ENCODE assay signal across 8 cellular contexts in genomic region chr9:136950656-136951030, GRCh38. TPM values are rescaled to one million over a fixed set of nuclear protein-coding genes. Genes with fewer than 3 reads are reported as not detected.
A peak's percentile ranks its signal among the peaks of the same experiment; 100 is the strongest.
DNase-seq lines count a peak whose midpoint lies in the region; ATAC-seq and TF ChIP-seq lines count a peak whose summit lies in the region.

No MANE protein-coding gene starts in this region.

- H3K4me2 ChIP-seq in smooth muscle cell: peak overlapping the region; percentile 85

- H4K20me1 ChIP-seq in smooth muscle cell (ENCODE audit: low read depth): no peaks in the 10 kb centered on the region

- 62% methylated on average over 7 of the region's 7 CpGs for WGBS in smooth muscle cell (ENCODE audit: low lambda C conversion rate)

- H3K9me3 Mint-ChIP-seq in activated CD8-positive, alpha-beta T cell treated with anti-CD3 and anti-CD28 coated beads, Interleukin-2, amount 10 ng/mL, durations not matched to agents 7 days and 5 days (ENCODE audit: insufficient read depth): no peaks in the 10 kb centered on the region

- DNase-seq in HFF-Myc (ENCODE audit: extremely low read depth, low read depth): no peak
- no peak for DNase-seq in activated CD8-positive, alpha-beta T cell treated with anti-CD3 and anti-CD28 coated beads, Interleukin-2, amount 10 ng/mL, durations not matched to agents 7 days and 5 days
- DNase-seq in smooth muscle cell (lab: John Stamatoyannopoulos, UW; ENCODE audit: unreplicated experiment): no peak
- no peak for DNase-seq in NCI-H1436 treated with DMSO at 0.1 percent for 48 hours (lab: John Stamatoyannopoulos, UW)
- DNase-seq in cortex of kidney (lab: John Stamatoyannopoulos, UW): no peak
- DNase-seq in NCI-H82 treated with DMSO at 0.1 percent for 48 hours (lab: John Stamatoyannopoulos, UW; ENCODE audit: unreplicated experiment): no peak

- TF ChIP-seq CTCF in HFF-Myc (IDR thresholded peaks at IDR 0.05; ENCODE audit: low read depth, low read length, missing control alignments) (no peak), smooth muscle cell (IDR thresholded peaks at IDR 0.05; ENCODE audit: borderline replicate concordance, insufficient read depth, poor library complexity, severe bottlenecking) (no peak)

- H3K36me3 ChIP-seq in iPS-15b (ENCODE audit: control insufficient read depth, insufficient read depth, low read length): no peaks in the 10 kb centered on the region
- H3K36me3 ChIP-seq in smooth muscle cell (ENCODE audit: low read depth): no peaks in the 10 kb centered on the region

- H3K9ac ChIP-seq in iPS-15b (ENCODE audit: low read depth, low read length) (peak overlapping the region; percentile 83), smooth muscle cell (ENCODE audit: low read depth) (no peak overlapping the region)

- ATAC-seq in activated CD8-positive, alpha-beta T cell treated with anti-CD3 and anti-CD28 coated beads, Interleukin-2, amount 10 ng/mL, durations not matched to agents 7 days and 5 days: no peak
- ATAC-seq in GM19023 (IDR thresholded peaks at IDR 0.05; ENCODE audit: unreplicated experiment): no peak

- no peaks in the 10 kb centered on the region for H3F3A ChIP-seq in smooth muscle cell (ENCODE audit: low read depth)

- no peaks in the 10 kb centered on the region for H3K79me2 ChIP-seq in smooth muscle cell (ENCODE audit: low read depth)

- H3K27ac ChIP-seq in smooth muscle cell (ENCODE audit: low read depth): no peak overlapping the region

- H3K4me3 Mint-ChIP-seq in activated CD8-positive, alpha-beta T cell treated with anti-CD3 and anti-CD28 coated beads, Interleukin-2, amount 10 ng/mL, durations not matched to agents 7 days and 5 days: peak overlapping the region; percentile 75

- H3K4me3 ChIP-seq in HFF-Myc (replicated peaks; ENCODE audit: low read depth, low read length): peak overlapping the region; percentile 48
- H3K4me3 ChIP-seq in iPS-15b (ENCODE audit: low read depth, low read length): peak overlapping the region; percentile 73
- peak overlapping the region; percentile 47 for H3K4me3 ChIP-seq in smooth muscle cell

- H3K9me3 ChIP-seq in iPS-15b (ENCODE audit: control insufficient read depth, insufficient read depth, low read length): no peaks in the 10 kb centered on the region
- no peaks in the 10 kb centered on the region for H3K9me3 ChIP-seq in smooth muscle cell (replicated peaks; ENCODE audit: low read depth)

- POLR2A ChIA-PET in activated CD8-positive, alpha-beta T cell treated with anti-CD3 and anti-CD28 coated beads, Interleukin-2, amount 10 ng/mL, durations not matched to agents 7 days and 5 days (lab: Charles Lee): interaction anchor here (1.0 kb wide), 1 partner anchor 69 kb away, joined by 3 read pairs; no protein-coding TSS in a partner anchor

- H3K36me3 Mint-ChIP-seq in activated CD8-positive, alpha-beta T cell treated with anti-CD3 and anti-CD28 coated beads, Interleukin-2, amount 10 ng/mL, durations not matched to agents 7 days and 5 days (ENCODE audit: low read depth): no peaks in the 10 kb centered on the region

- H3K27me3 ChIP-seq in iPS-15b (ENCODE audit: control insufficient read depth, insufficient read depth, low read length) (no peaks in the 10 kb centered on the region), smooth muscle cell (ENCODE audit: low read depth) (no peaks in the 10 kb centered on the region)

- H3K4me1 Mint-ChIP-seq in activated CD8-positive, alpha-beta T cell treated with anti-CD3 and anti-CD28 coated beads, Interleukin-2, amount 10 ng/mL, durations not matched to agents 7 days and 5 days (ENCODE audit: low read depth): peaks cover 12% of the 10 kb centered on the region

- peak overlapping the region; percentile 90 for H3K27ac Mint-ChIP-seq in activated CD8-positive, alpha-beta T cell treated with anti-CD3 and anti-CD28 coated beads, Interleukin-2, amount 10 ng/mL, durations not matched to agents 7 days and 5 days

- no peaks in the 10 kb centered on the region for H3K27me3 Mint-ChIP-seq in activated CD8-positive, alpha-beta T cell treated with anti-CD3 and anti-CD28 coated beads, Interleukin-2, amount 10 ng/mL, durations not matched to agents 7 days and 5 days (ENCODE audit: low read depth)

- H2AFZ ChIP-seq in smooth muscle cell (ENCODE audit: low read depth): no peak overlapping the region

- CTCF ChIA-PET in activated CD8-positive, alpha-beta T cell treated with anti-CD3 and anti-CD28 coated beads, Interleukin-2, amount 10 ng/mL, durations not matched to agents 7 days and 5 days (lab: Charles Lee): interaction anchor here (0.7 to 4.9 kb wide), 7 partner anchors 78 to 163 kb away, joined by 3 to 41 read pairs (median 3); partner anchors contain the start of genes ABCA2, AJM1 and NPDC1

- H3K4me1 ChIP-seq in iPS-15b (ENCODE audit: control insufficient read depth, insufficient read depth, low read length) (no peaks in the 10 kb centered on the region), smooth muscle cell (ENCODE audit: low read depth) (peaks cover 6% of the 10 kb centered on the region)

RNA-seq across cellular contexts. Expression of gene LCN12, which starts 1.4 kb away (rescaled TPM):
- 1 to 10 TPM; 1.0 to 1.7 TPM for total RNA-seq in activated CD8-positive, alpha-beta T cell treated with anti-CD3 and anti-CD28 coated beads, Interleukin-2, amount 10 ng/mL, durations not matched to agents 7 days and 5 days
- total RNA-seq in smooth muscle cell: not detected in 2 replicates
- not detected in 2 replicates for polyA plus RNA-seq in smooth muscle cell

RNA-seq across cellular contexts. Expression of gene C8G, which starts 5.6 kb away (rescaled TPM):
- total RNA-seq in activated CD8-positive, alpha-beta T cell treated with anti-CD3 and anti-CD28 coated beads, Interleukin-2, amount 10 ng/mL, durations not matched to agents 7 days and 5 days: 1 to 10 TPM; 1.4 to 1.5 TPM
- not detected in 2 replicates for total RNA-seq in smooth muscle cell
- 1.4 TPM in 1 of 2 replicates, not detected in the other for polyA plus RNA-seq in smooth muscle cell

RNA-seq across cellular contexts. Expression of gene FBXW5, which starts 6.1 kb away (rescaled TPM):
- 100 to 1,000 TPM; 103 to 104 TPM for total RNA-seq in activated CD8-positive, alpha-beta T cell treated with anti-CD3 and anti-CD28 coated beads, Interleukin-2, amount 10 ng/mL, durations not matched to agents 7 days and 5 days
- 70.5 and 103 TPM in 2 replicates for total RNA-seq in smooth muscle cell
- 105 and 109 TPM in 2 replicates for polyA plus RNA-seq in smooth muscle cell

RNA-seq across cellular contexts. Expression of gene PTGDS, which starts 26.7 kb away (rescaled TPM):
- 1 to 10 TPM; 1.2 to 1.4 TPM for total RNA-seq in activated CD8-positive, alpha-beta T cell treated with anti-CD3 and anti-CD28 coated beads, Interleukin-2, amount 10 ng/mL, durations not matched to agents 7 days and 5 days
- total RNA-seq in smooth muscle cell: 119 and 145 TPM in 2 replicates
- 597 and 611 TPM in 2 replicates for polyA plus RNA-seq in smooth muscle cell

RNA-seq across cellular contexts. Expression of gene LCNL1, which starts 32.1 kb away (rescaled TPM):
- total RNA-seq in activated CD8-positive, alpha-beta T cell treated with anti-CD3 and anti-CD28 coated beads, Interleukin-2, amount 10 ng/mL, durations not matched to agents 7 days and 5 days: not detected
- total RNA-seq in smooth muscle cell: 0.67 and 1.1 TPM in 2 replicates
- 0.85 and 0.89 TPM in 2 replicates for polyA plus RNA-seq in smooth muscle cell
